14 cellular contexts compared by ENCODE assay signal in the genomic region with DNA sequence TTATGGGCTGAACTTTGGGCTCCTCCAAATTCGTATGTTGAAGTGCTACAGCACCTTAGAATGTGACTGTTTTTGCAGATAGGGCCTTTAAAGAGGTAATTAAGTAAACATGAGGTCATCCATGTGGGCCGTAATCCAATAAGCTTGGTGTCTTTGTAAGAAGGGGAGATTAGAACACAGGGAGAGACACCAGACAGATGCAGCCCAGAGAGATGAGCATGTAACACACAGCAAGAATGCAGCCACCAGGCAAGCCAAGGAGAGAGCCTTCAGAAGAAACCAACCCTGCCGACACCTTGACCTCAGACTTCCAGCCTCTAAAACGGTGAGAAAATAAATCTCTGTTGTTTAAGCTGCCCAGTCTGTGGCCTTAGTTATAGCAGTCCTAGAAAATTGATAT.
"Had no signal": no experiment of that assay in that cellular context is flagged by ENCODE, and none has a peak within 500 bp of the region (broad histone marks: within the 10 kb centered on the region; RNA-seq: fewer than 3 reads in every experiment).

No MANE protein-coding gene starts in this region.

- H3K4me1 ChIP-seq: sigmoid colon, upper lobe of left lung, vagina had no signal

- DNase-seq: foreskin melanocyte; head of caudate nucleus; kidney glomerular epithelial cell; mucosa of descending colon; natural killer cell; posterior cingulate gyrus; sigmoid colon; small intestine; stimulated activated CD4-positive, alpha-beta T cell treated with anti-CD3 and anti-CD28 coated beads, Interleukin-2, amount 100 ng/mL, for 48 hours; stimulated activated naive CD8-positive, alpha-beta T cell treated with anti-CD3 and anti-CD28 coated beads, Interleukin-15, Interleukin-2, amounts not matched to agents 100 U/mL and 50 U/mL, for 24 hours; tibial artery; upper lobe of left lung had no signal

- H3K4me2 ChIP-seq: hepatocyte had no signal

- H3K36me3 ChIP-seq: sigmoid colon, tibial artery, upper lobe of left lung, vagina had no signal

- H2AFZ ChIP-seq: hepatocyte had no signal

- H3K27ac ChIP-seq: hepatocyte, sigmoid colon, tibial artery, upper lobe of left lung, vagina had no signal

- H3K79me2 ChIP-seq: hepatocyte had no signal

- H3K4me3 ChIP-seq: hepatocyte, mucosa of descending colon, sigmoid colon, tibial artery, upper lobe of left lung, vagina had no signal

- H3K9me3 ChIP-seq: mucosa of descending colon, sigmoid colon, tibial artery, upper lobe of left lung, vagina had no signal

- H3K27me3 ChIP-seq: hepatocyte, sigmoid colon, upper lobe of left lung, vagina had no signal
